In genomic region chr18:8471373-8471772, GRCh38 we compare ENCODE assay signal across 29 cellular contexts.
A peak's percentile ranks its signal among the peaks of the same experiment; 100 is the strongest.
DNase-seq lines count a peak whose midpoint lies in the region; TF ChIP-seq lines count a peak whose summit lies in the region.
"Had no signal": no experiment of that assay in that cellular context is flagged by ENCODE, and none has a peak within 500 bp of the region (broad histone marks: within the 10 kb centered on the region; RNA-seq: fewer than 3 reads in every experiment).

No MANE protein-coding gene starts in this region.

- no peaks in the 10 kb centered on the region for H3K36me3 ChIP-seq in SJCRH30
- no peaks in the 10 kb centered on the region for H3K36me3 ChIP-seq in PC-9 (ENCODE audit: low read depth)
- H3K36me3 ChIP-seq: breast epithelium, gastrocnemius medialis had no signal

- H3K4me1 Mint-ChIP-seq in mesothelial cell of epicardium = peaks cover 10% of the 10 kb centered on the region
- H3K4me1 Mint-ChIP-seq: stimulated activated naive B cell treated with anti-CD40 and anti-IgM and Interleukin-4, amounts not matched to agents 10 μg/mL and 1 μg/mL and 100 μg/mL, for 72 hours had no signal

- no peaks in the 10 kb centered on the region for H4K20me1 ChIP-seq in PC-9 (ENCODE audit: insufficient read depth)

- no peaks in the 10 kb centered on the region for H3K9me2 ChIP-seq in PC-9 (ENCODE audit: insufficient read depth)

- no TSS peak for BruUV-seq in PC-9 (replicated peaks; lab: Mats Ljungman, UMichigan)

- no peak overlapping the region for H3K4me2 ChIP-seq in PC-9
- H3K4me2 ChIP-seq: hepatocyte had no signal

- no peaks in the 10 kb centered on the region for H3K79me2 ChIP-seq in PC-9 (ENCODE audit: low read depth)
- H3K79me2 ChIP-seq: hepatocyte had no signal

- H3K27me3 Mint-ChIP-seq in mesothelial cell of epicardium (ENCODE audit: low read depth) = peaks cover 20% of the 10 kb centered on the region

- H3F3A ChIP-seq in PC-9 (ENCODE audit: insufficient read depth, low read depth) = no peaks in the 10 kb centered on the region

- intact Hi-C loops in PC-9 (cut with micrococcal nuclease; ENCODE audit: unreplicated experiment) = no loop called here

- DNase-seq in COLO829 (ENCODE audit: low spot score) = peak; percentile 94
- peak; percentile 85 to 89 for DNase-seq in SJCRH30
- peak; percentile 37 for DNase-seq in dermis blood vessel endothelial cell
- DNase-seq in myocyte (ENCODE audit: low read depth) = peak; percentile 66
- DNase-seq in mesothelial cell of epicardium (ENCODE audit: low spot score in 2 of 2, unreplicated experiment in 2 of 2) = no peak
- DNase-seq in PC-9 = no peak
- no peak for DNase-seq in NCI-H1417 (lab: John Stamatoyannopoulos, UW)
- DNase-seq in GM13977 (ENCODE audit: low spot score) = no peak
- DNase-seq: activated CD4-positive, alpha-beta T cell treated with anti-CD3 and anti-CD28 coated beads, Interleukin-2, amount 50 U/mL, for 48 hours; activated CD4-positive, CD25-positive, alpha-beta regulatory T cell treated with anti-CD3 and anti-CD28 coated beads, Interleukin-2, amount 50 U/mL, for 72 hours; activated CD8-positive, alpha-beta memory T cell treated with anti-CD3 and anti-CD28 coated beads, Interleukin-2, amount 50 U/mL, for 4 hours; activated naive CD4-positive, alpha-beta T cell; Calu3; DMS79; effector memory CD8-positive, alpha-beta T cell; gastrocnemius medialis; Kasumi-1; left cardiac atrium; mucosa of descending colon; NCI-H1694; NCI-H774; RPMI8226; stimulated activated naive B cell treated with anti-CD40 and anti-IgM and Interleukin-4, amounts not matched to agents 10 μg/mL and 1 μg/mL and 100 μg/mL, for 72 hours had no signal

- no peaks in the 10 kb centered on the region for H3K9me3 Mint-ChIP-seq in mesothelial cell of epicardium
- H3K9me3 Mint-ChIP-seq: effector memory CD8-positive, alpha-beta T cell; stimulated activated naive B cell treated with anti-CD40 and anti-IgM and Interleukin-4, amounts not matched to agents 10 μg/mL and 1 μg/mL and 100 μg/mL, for 72 hours; type B pancreatic cell had no signal

- H3K9me3 ChIP-seq in SJCRH30 (replicated peaks) (no peaks in the 10 kb centered on the region), PC-9 (ENCODE audit: insufficient read depth, low read depth) (no peaks in the 10 kb centered on the region)
- H3K9me3 ChIP-seq: breast epithelium, gastrocnemius medialis, mucosa of descending colon had no signal

- no peak overlapping the region for H2AFZ ChIP-seq in PC-9
- H2AFZ ChIP-seq: hepatocyte had no signal

- POLR2A ChIA-PET in PC-9 (lab: Charles Lee; ENCODE audit: unreplicated experiment) = no interaction called here

- H3K27me3 ChIP-seq in SJCRH30 = no peaks in the 10 kb centered on the region
- H3K27me3 ChIP-seq in PC-9 (ENCODE audit: insufficient read depth, low read depth) = no peaks in the 10 kb centered on the region; the same call in 1 of the 2 replicates
- H3K27me3 ChIP-seq: breast epithelium, hepatocyte had no signal

- CTCF ChIA-PET in PC-9 (lab: Charles Lee) = no interaction called here

- no peak overlapping the region for H3K4me3 Mint-ChIP-seq in mesothelial cell of epicardium
- H3K4me3 Mint-ChIP-seq: effector memory CD8-positive, alpha-beta T cell; nephron; stimulated activated naive B cell treated with anti-CD40 and anti-IgM and Interleukin-4, amounts not matched to agents 10 μg/mL and 1 μg/mL and 100 μg/mL, for 72 hours; type B pancreatic cell had no signal

- TF ChIP-seq CTCF in mesothelial cell of epicardium (IDR thresholded peaks at IDR 0.05; ENCODE audit: unreplicated experiment) (no peak), PC-9 (conservative IDR thresholded peaks at IDR 0.05) (no peak), GM13977 (IDR thresholded peaks at IDR 0.05; ENCODE audit: extremely low read depth, insufficient read depth, missing control alignments) (no peak)

- no peaks in the 10 kb centered on the region for H3K36me3 Mint-ChIP-seq in mesothelial cell of epicardium
- H3K36me3 Mint-ChIP-seq: stimulated activated naive B cell treated with anti-CD40 and anti-IgM and Interleukin-4, amounts not matched to agents 10 μg/mL and 1 μg/mL and 100 μg/mL, for 72 hours; type B pancreatic cell had no signal

- H3K27ac ChIP-seq in SJCRH30 = peak overlapping the region; percentile 90
- H3K27ac ChIP-seq in PC-9 = no peak overlapping the region
- H3K27ac ChIP-seq: breast epithelium, hepatocyte, SK-N-MC had no signal

- H3K4me1 ChIP-seq in SJCRH30 (peaks cover 22% of the 10 kb centered on the region), PC-9 (replicated peaks; ENCODE audit: insufficient read depth) (no peaks in the 10 kb centered on the region)
- H3K4me1 ChIP-seq: breast epithelium had no signal

- in situ Hi-C loops in GM13977 (cut with MboI; ENCODE audit: low pct_unique_long_range_greater_than_20kb, low sequenced_read_pairs, unreplicated experiment) = no loop called here

- H3K4me3 ChIP-seq in SJCRH30 (no peak overlapping the region), PC-9 (no peak overlapping the region)
- H3K4me3 ChIP-seq: breast epithelium, gastrocnemius medialis, hepatocyte, lung, mucosa of descending colon, SK-N-MC had no signal

- H3K27ac Mint-ChIP-seq in mesothelial cell of epicardium = no peak overlapping the region
- H3K27ac Mint-ChIP-seq: effector memory CD8-positive, alpha-beta T cell; nephron; stimulated activated naive B cell treated with anti-CD40 and anti-IgM and Interleukin-4, amounts not matched to agents 10 μg/mL and 1 μg/mL and 100 μg/mL, for 72 hours; type B pancreatic cell had no signal

Comparison
In these comparisons a context has a peak if more than half of its experiments do, and no peak if none do; other contexts are left out.
1. DNase-seq: peak in COLO829 (single experiment), SJCRH30 (2 of 2), dermis blood vessel endothelial cell (single experiment) and myocyte (single experiment); none in mesothelial cell of epicardium (0 of 2), PC-9 (0 of 2), NCI-H1417 (0 of 3) and GM13977 (single experiment).